8 cellular contexts compared by ENCODE assay signal in the genomic region with DNA sequence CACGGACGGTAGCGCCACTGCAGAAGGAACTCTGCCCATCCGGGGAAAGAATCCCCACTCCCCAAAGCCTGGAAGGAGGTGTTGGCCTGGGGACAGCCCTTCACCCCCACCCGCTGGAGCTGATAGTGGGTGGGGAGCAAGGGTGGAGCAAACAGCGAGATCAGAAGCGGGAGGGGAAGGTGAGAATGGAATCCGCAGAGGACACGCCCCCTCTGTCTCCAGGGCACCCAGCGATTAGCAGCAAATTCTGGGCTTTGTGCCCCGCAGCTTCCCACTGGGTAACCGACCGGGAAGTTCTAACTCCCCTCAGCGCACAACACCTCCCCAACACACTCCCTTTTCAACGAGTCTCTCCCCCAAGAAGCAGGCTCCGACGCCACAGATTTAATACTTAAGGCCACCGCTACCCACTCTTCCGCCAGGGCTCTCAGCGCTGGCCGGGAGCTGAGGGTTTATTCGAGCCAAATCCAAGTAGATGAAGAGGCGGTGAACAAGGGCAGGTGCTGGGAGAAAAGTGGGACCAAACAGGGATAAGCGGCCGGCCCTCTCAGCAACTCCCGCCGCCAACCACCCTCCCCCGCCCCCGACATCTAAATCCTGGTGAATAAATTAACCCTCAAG. TPM values are rescaled to one million over a fixed set of nuclear protein-coding genes. Genes with fewer than 3 reads are reported as not detected.
DNase-seq lines count a peak whose midpoint lies in the region; ATAC-seq and TF ChIP-seq lines count a peak whose summit lies in the region.

No MANE protein-coding gene starts in this region.

- ATAC-seq in CD4-positive, alpha-beta T cell (ENCODE audit: poor library complexity) = no peak
- ATAC-seq in T-helper 17 cell = no peak
- ATAC-seq in HG03135 (IDR thresholded peaks at IDR 0.05; ENCODE audit: unreplicated experiment) = no peak

- H3K36me3 ChIP-seq in muscle layer of colon (ENCODE audit: insufficient read depth, low read length) = no peaks in the 10 kb centered on the region

- TF ChIP-seq CTCF in CD4-positive, alpha-beta T cell (IDR thresholded peaks at IDR 0.05) = no peak
- TF ChIP-seq CTCF in epithelial cell of proximal tubule (conservative IDR thresholded peaks at IDR 0.05; ENCODE audit: low read depth, low read length) = no peak

- H3K27me3 ChIP-seq in CD4-positive, alpha-beta T cell (ENCODE audit: control insufficient read depth, insufficient read depth, low read length) = peaks cover 6% of the 10 kb centered on the region
- H3K27me3 ChIP-seq in muscle layer of colon (ENCODE audit: control insufficient read depth in 1 of 2, insufficient read depth in 2 of 2, low read length in 2 of 2) = no peaks in the 10 kb centered on the region

- CTCF ChIA-PET in CD4-positive, alpha-beta T cell (lab: Charles Lee) = interaction anchor here (0.6 to 1.7 kb wide), 3 partner anchors 20 to 154 kb away, joined by 3 to 8 read pairs (median 5); no protein-coding TSS in a partner anchor

- peak overlapping the region; percentile 93 for H3K4me3 Mint-ChIP-seq in CD4-positive, alpha-beta T cell
- H3K4me3 Mint-ChIP-seq in T-helper 17 cell = peak overlapping the region; percentile 88

- H3K9ac ChIP-seq in muscle layer of colon (ENCODE audit: low read length) = no peak overlapping the region

- POLR2A ChIA-PET in CD4-positive, alpha-beta T cell (lab: Charles Lee) = no interaction called here

- no peaks in the 10 kb centered on the region for H3K9me3 ChIP-seq in CD4-positive, alpha-beta T cell (ENCODE audit: control insufficient read depth, low read length)
- H3K9me3 ChIP-seq in T-helper 17 cell (ENCODE audit: control insufficient read depth, low read length, poor library complexity, severe bottlenecking) = no peaks in the 10 kb centered on the region
- H3K9me3 ChIP-seq in muscle layer of colon (ENCODE audit: low read length) = no peaks in the 10 kb centered on the region

- H3K27me3 Mint-ChIP-seq in CD4-positive, alpha-beta T cell = peaks cover 10% of the 10 kb centered on the region
- H3K27me3 Mint-ChIP-seq in T-helper 17 cell = no peaks in the 10 kb centered on the region

- intact Hi-C loops in CD4-positive, alpha-beta T cell (cut with DNase I, micrococcal nuclease) = loop anchor here in 1 of 2 experiments (5.0 kb wide), 1 partner anchor 67 kb away; no protein-coding TSS in a partner anchor

- no peaks in the 10 kb centered on the region for H3K9me3 Mint-ChIP-seq in CD4-positive, alpha-beta T cell

- peak overlapping the region; percentile 89 for H3K4me3 ChIP-seq in epithelial cell of proximal tubule (ENCODE audit: low read depth, low read length)
- H3K4me3 ChIP-seq in muscle layer of colon (ENCODE audit: low read depth in 1 of 2, low read length in 2 of 2) = peak overlapping the region; percentile 30 to 67

- H3K4me1 Mint-ChIP-seq in CD4-positive, alpha-beta T cell (ENCODE audit: low read depth) = peaks cover 9% of the 10 kb centered on the region
- peaks cover 11% of the 10 kb centered on the region for H3K4me1 Mint-ChIP-seq in T-helper 17 cell

- no peak overlapping the region for H3K27ac ChIP-seq in CD4-positive, alpha-beta T cell (ENCODE audit: low read depth, low read length)
- H3K27ac ChIP-seq in muscle layer of colon (ENCODE audit: low read depth, low read length) = peak overlapping the region; percentile 72

- no peak for DNase-seq in CD4-positive, alpha-beta T cell
- DNase-seq in HUDEP-2 (lab: John Stamatoyannopoulos, UW; ENCODE audit: unreplicated experiment in 76 of 76) = peak in 51 of 76 experiments; percentile 7 to 68 (median 35)
- DNase-seq in T-helper 17 cell = no peak
- DNase-seq in epithelial cell of proximal tubule (ENCODE audit: low read depth) = no peak
- DNase-seq in activated CD4-positive, CD25-positive, alpha-beta regulatory T cell (lab: John Stamatoyannopoulos, UW) = no peak
- DNase-seq in stimulated activated naive CD4-positive, alpha-beta T cell treated with Interleukin-2 at 50 U/mL for 16 hours (lab: John Stamatoyannopoulos, UW) = no peak

- no peak overlapping the region for H3K27ac Mint-ChIP-seq in CD4-positive, alpha-beta T cell
- H3K27ac Mint-ChIP-seq in T-helper 17 cell = no peak overlapping the region

- peaks cover 12% of the 10 kb centered on the region for H3K4me1 ChIP-seq in muscle layer of colon (ENCODE audit: insufficient read depth, low read length)

- no peaks in the 10 kb centered on the region for H3K36me3 Mint-ChIP-seq in CD4-positive, alpha-beta T cell (ENCODE audit: low read depth)
- no peaks in the 10 kb centered on the region for H3K36me3 Mint-ChIP-seq in T-helper 17 cell (ENCODE audit: low read depth)

RNA-seq across cellular contexts. Expression of a gene that starts 1.3 kb away (rescaled TPM):
- 1 to 10 TPM; 2.5 TPM for total RNA-seq in CD4-positive, alpha-beta T cell
- 1 to 10 TPM; 3.7 to 5.9 TPM for total RNA-seq in T-helper 17 cell
- 51.6 and 106 TPM in 2 replicates for total RNA-seq in epithelial cell of proximal tubule

RNA-seq across cellular contexts. Expression of a gene that starts 18.2 kb away (rescaled TPM):
- total RNA-seq in CD4-positive, alpha-beta T cell = not detected
- total RNA-seq in T-helper 17 cell (not detected), epithelial cell of proximal tubule (not detected in 2 replicates)

Comparison
In these comparisons a context has a peak if more than half of its experiments do, and no peak if none do; other contexts are left out.
1. DNase-seq: peak in HUDEP-2 (51 of 76); none in CD4-positive, alpha-beta T cell (0 of 10), T-helper 17 cell (0 of 3), epithelial cell of proximal tubule (single experiment), activated CD4-positive, CD25-positive, alpha-beta regulatory T cell (0 of 4) and stimulated activated naive CD4-positive, alpha-beta T cell treated with Interleukin-2 at 50 U/mL for 16 hours (single experiment).